Comparison of ENCODE assay signal across 8 cellular contexts in the genomic region with DNA sequence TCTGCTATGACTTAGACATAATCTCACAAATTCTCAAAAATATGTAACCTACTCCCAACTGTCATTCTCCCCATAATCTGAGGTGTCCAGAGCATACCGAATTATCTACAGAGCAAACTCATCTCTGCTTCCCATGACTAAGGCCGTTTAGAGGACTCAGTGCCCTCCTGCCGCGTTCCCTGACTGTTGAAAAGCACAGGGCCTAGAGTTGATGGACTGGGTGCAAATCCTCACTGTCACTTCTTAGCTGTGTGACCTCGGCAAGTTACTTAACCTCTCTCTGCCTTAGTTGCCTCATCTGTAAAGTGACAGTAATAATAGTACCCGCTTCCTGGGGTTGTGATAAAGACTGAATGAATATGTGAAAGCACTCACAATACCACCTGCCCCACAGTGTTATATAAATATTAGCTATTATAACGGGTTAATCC. TPM values are rescaled to one million over a fixed set of nuclear protein-coding genes. Genes with fewer than 3 reads are reported as not detected.
DNase-seq lines count a peak whose midpoint lies in the region; ATAC-seq, FAIRE-seq and TF ChIP-seq lines count a peak whose summit lies in the region.

No MANE protein-coding gene starts in this region.

- H3K4me1 ChIP-seq in naive thymus-derived CD4-positive, alpha-beta T cell (ENCODE audit: control insufficient read depth in 2 of 2, insufficient read depth in 2 of 2, low read length in 2 of 2): peaks cover 19 to 22% of the 10 kb centered on the region in 2 donors

- H3K36me3 Mint-ChIP-seq in IgD-negative memory B cell (no peaks in the 10 kb centered on the region), brain (no peaks in the 10 kb centered on the region)
- H3K36me3 Mint-ChIP-seq in naive thymus-derived CD4-positive, alpha-beta T cell: peaks cover 0 to 2% (median 0%) of the 10 kb centered on the region in 5 donors

- H3K27ac Mint-ChIP-seq in IgD-negative memory B cell: peak overlapping the region in 2 of 3 donors; percentile 47 to 78
- H3K27ac Mint-ChIP-seq in brain: peak overlapping the region; percentile 6 to 95 (median 63)
- peak overlapping the region in 7 of 9 donors; percentile 13 to 92 (median 33) for H3K27ac Mint-ChIP-seq in naive thymus-derived CD4-positive, alpha-beta T cell

- FAIRE-seq in D721Med (lab: Jason Lieb, UNC): no peak

- POLR2A ChIA-PET in BJ (lab: Charles Lee): interaction anchor here (0.6 to 1.0 kb wide), 3 partner anchors 46 to 90 kb away, joined by 3 to 20 read pairs (median 6); no protein-coding TSS in a partner anchor
- POLR2A ChIA-PET in naive thymus-derived CD4-positive, alpha-beta T cell (lab: Charles Lee): interaction anchor here (1.1 kb wide), 2 partner anchors 9 to 172 kb away, joined by 3 to 4 read pairs; no protein-coding TSS in a partner anchor

- no peaks in the 10 kb centered on the region for H3K27me3 ChIP-seq in BJ (ENCODE audit: control insufficient read depth, insufficient read depth, low read length)
- no peaks in the 10 kb centered on the region for H3K27me3 ChIP-seq in naive thymus-derived CD4-positive, alpha-beta T cell (ENCODE audit: control insufficient read depth in 2 of 2, insufficient read depth in 2 of 2, low read length in 2 of 2)

- peak overlapping the region; percentile 76 to 94 (median 94) for H3K4me3 Mint-ChIP-seq in IgD-negative memory B cell
- H3K4me3 Mint-ChIP-seq in brain: peak overlapping the region; percentile 85 to 93 (median 88)
- peak overlapping the region; percentile 0 to 85 (median 78) for H3K4me3 Mint-ChIP-seq in naive thymus-derived CD4-positive, alpha-beta T cell

- peak overlapping the region; percentile 70 for H3K27ac ChIP-seq in naive thymus-derived CD4-positive, alpha-beta T cell (ENCODE audit: low read depth, low read length)

- no peaks in the 10 kb centered on the region for H3K9me3 Mint-ChIP-seq in IgD-negative memory B cell
- H3K9me3 Mint-ChIP-seq in brain: peaks cover 0 to 2% (median 0%) of the 10 kb centered on the region in 5 experiments
- H3K9me3 Mint-ChIP-seq in naive thymus-derived CD4-positive, alpha-beta T cell: peaks cover 0 to 4% (median 0%) of the 10 kb centered on the region in 11 donors

- no peaks in the 10 kb centered on the region for H3K9me3 ChIP-seq in naive thymus-derived CD4-positive, alpha-beta T cell (ENCODE audit: control insufficient read depth in 2 of 3, low read length in 3 of 3)

- peaks cover 1% of the 10 kb centered on the region; the same call in 1 of the 2 replicates for H3K36me3 ChIP-seq in BJ (ENCODE audit: control insufficient read depth, insufficient read depth, low read length)
- no peaks in the 10 kb centered on the region for H3K36me3 ChIP-seq in naive thymus-derived CD4-positive, alpha-beta T cell (ENCODE audit: control insufficient read depth in 2 of 3, insufficient read depth in 3 of 3, low read length in 3 of 3)

- intact Hi-C loops in naive thymus-derived CD4-positive, alpha-beta T cell (cut with micrococcal nuclease): loop anchor here (1.0 to 5.0 kb wide), 4 partner anchors 36 to 1615 kb away; a partner anchor contains a TSS

- CTCF ChIA-PET in BJ (lab: Yijun Ruan, JAX): interaction anchor here (0.7 to 1.8 kb wide), 4 partner anchors 46 to 579 kb away, joined by 3 to 10 read pairs (median 6); no protein-coding TSS in a partner anchor
- CTCF ChIA-PET in naive thymus-derived CD4-positive, alpha-beta T cell (lab: Charles Lee): interaction anchor here (0.7 kb wide), 1 partner anchor 89 kb away, joined by 4 read pairs; no protein-coding TSS in a partner anchor

- H3K27me3 Mint-ChIP-seq in IgD-negative memory B cell (no peaks in the 10 kb centered on the region), brain (peaks cover 9% of the 10 kb centered on the region)
- peaks cover 0 to 65% (median 2%) of the 10 kb centered on the region in 5 donors for H3K27me3 Mint-ChIP-seq in naive thymus-derived CD4-positive, alpha-beta T cell

- no peak for DNase-seq in BJ (ENCODE audit: low read depth)
- DNase-seq in naive thymus-derived CD4-positive, alpha-beta T cell: no peak
- DNase-seq in NCI-H345 treated with DMSO at 0.1 percent for 48 hours (lab: John Stamatoyannopoulos, UW; ENCODE audit: unreplicated experiment): no peak
- DNase-seq in D721Med (ENCODE audit: insufficient read length, low spot score): no peak
- DNase-seq in globus pallidus (ENCODE audit: low spot score): no peak

- no peak for ATAC-seq in naive thymus-derived CD4-positive, alpha-beta T cell
- no peak for ATAC-seq in GM21825 (IDR thresholded peaks at IDR 0.05; ENCODE audit: unreplicated experiment)

- H3K4me1 Mint-ChIP-seq in IgD-negative memory B cell (peaks cover 18 to 22% (median 21%) of the 10 kb centered on the region in 3 donors), brain (peaks cover 79% of the 10 kb centered on the region)
- H3K4me1 Mint-ChIP-seq in naive thymus-derived CD4-positive, alpha-beta T cell: peaks cover 0 to 40% (median 36%) of the 10 kb centered on the region in 7 donors

- no peak for TF ChIP-seq CTCF in BJ (IDR thresholded peaks at IDR 0.05; ENCODE audit: insufficient read depth, low read depth, low read length)
- TF ChIP-seq CTCF in brain (conservative IDR thresholded peaks at IDR 0.05): no peak
- no peak for TF ChIP-seq CTCF in D721Med (IDR thresholded peaks at IDR 0.05; ENCODE audit: insufficient read depth, missing control alignments)

- peak overlapping the region; percentile 74 for H3K4me3 ChIP-seq in BJ (ENCODE audit: low read depth, low read length)
- no peak overlapping the region for H3K4me3 ChIP-seq in naive thymus-derived CD4-positive, alpha-beta T cell (ENCODE audit: low read length)

RNA-seq across cellular contexts. Expression of a gene that starts 4.7 kb away (rescaled TPM):
- polyA plus RNA-seq in BJ (2011; rRNA removed) (138 and 184 TPM in 2 replicates), IgD-negative memory B cell (12.8 TPM), brain (ENCODE audit: insufficient read depth, low read depth, low replicate concordance) (610 TPM)
- polyA minus RNA-seq in BJ (2011; rRNA and poly(A)+ RNA removed): 111 and 170 TPM in 2 replicates
- 10 to 100 TPM in 2 of 5 experiments, 1 to 10 TPM in 3; 2.2 to 39.6 (median 3.1) TPM for total RNA-seq in naive thymus-derived CD4-positive, alpha-beta T cell
- polyA plus RNA-seq in naive thymus-derived CD4-positive, alpha-beta T cell: 1 to 10 TPM; 1.3 to 5.4 TPM

RNA-seq across cellular contexts. Expression of a gene that starts 43.6 kb away (rescaled TPM):
- polyA plus RNA-seq in BJ (2011; rRNA removed) (12.1 and 12.2 TPM in 2 replicates), IgD-negative memory B cell (17.3 TPM), brain (ENCODE audit: insufficient read depth, low read depth, low replicate concordance) (40.9 TPM)
- 6.5 and 7.4 TPM in 2 replicates for polyA minus RNA-seq in BJ (2011; rRNA and poly(A)+ RNA removed)
- 10 to 100 TPM in 2 of 5 experiments, 1 to 10 TPM in 3; 7.9 to 18.0 (median 10.0) TPM for total RNA-seq in naive thymus-derived CD4-positive, alpha-beta T cell
- polyA plus RNA-seq in naive thymus-derived CD4-positive, alpha-beta T cell: 1 to 10 TPM; 9.3 to 9.6 TPM

Comparison
In these comparisons a context has a peak if more than half of its experiments do, and no peak if none do; other contexts are left out.
1. RNA of a gene that starts 4.7 kb away (polyA plus RNA-seq): 610 TPM in brain (single experiment) and 138 to 184 TPM in BJ; 12.8 TPM in IgD-negative memory B cell (single experiment) and 1.3 to 5.4 TPM in naive thymus-derived CD4-positive, alpha-beta T cell; every median in the first group is over 10 times any median in the second.
2. Peak in every context shown above with its lines, with median percentiles within 50 percentile points of each other: H3K27ac Mint-ChIP-seq and H3K4me3 Mint-ChIP-seq.